1 cellular context compared by ENCODE assay signal in the genomic region with DNA sequence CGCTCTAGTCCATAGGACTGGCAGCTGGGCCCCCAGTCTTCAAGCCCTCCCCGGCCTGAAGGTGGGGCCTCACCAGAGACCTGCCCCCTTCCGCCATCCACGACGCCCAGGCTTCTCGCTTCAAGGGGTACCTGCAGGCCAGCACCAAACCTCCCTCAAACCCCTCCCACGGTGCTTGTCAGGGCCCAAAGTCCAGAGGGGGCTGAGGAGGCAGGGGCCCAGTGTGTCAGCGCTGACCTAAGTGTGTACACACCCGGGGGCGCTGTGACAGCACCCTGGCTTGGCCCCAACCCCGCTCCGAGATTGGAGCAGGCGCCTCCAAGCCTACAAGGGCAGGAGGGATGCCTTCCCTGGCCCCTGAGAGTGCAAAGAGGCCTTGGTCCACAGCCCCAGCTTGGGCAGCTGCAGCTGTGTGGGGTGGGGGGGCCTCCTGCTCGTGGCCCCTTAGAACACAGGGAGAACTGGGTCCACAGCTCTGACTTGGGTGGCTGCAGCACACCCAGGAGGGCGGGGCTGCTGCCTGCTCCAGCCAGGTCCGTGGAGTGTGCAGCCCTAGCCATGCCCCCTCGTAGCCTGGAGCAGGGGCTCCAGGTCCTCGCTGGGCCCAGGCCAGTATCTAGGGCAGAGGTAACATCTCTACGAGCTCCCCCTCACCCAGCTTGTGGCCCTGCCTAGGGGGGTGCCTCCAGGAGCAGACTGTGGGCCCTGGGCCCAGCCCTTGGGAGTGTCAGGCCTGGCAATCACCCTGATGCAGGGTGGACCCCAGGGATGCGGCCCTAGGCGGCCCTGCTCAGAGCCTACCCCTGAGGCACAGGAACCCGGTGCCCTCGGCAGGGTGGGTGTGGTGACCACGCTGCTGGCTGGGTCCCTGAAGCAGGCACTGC.
TF ChIP-seq lines count a peak whose summit lies in the region.

No MANE protein-coding gene starts in this region.

TF ChIP-seq in HepG2, 621 proteins besides CTCF, POLR2A, EP300 and RAD21 (continued from another document and continues in another):
- peak; percentile 80; the same call in 1 of the 2 replicates for TF ChIP-seq ZNF747 (CRISPR knock-in tag; IDR thresholded peaks at IDR 0.05; ENCODE audit: borderline replicate concordance)
- no peak; the same call in 1 of the 2 replicates for TF ChIP-seq SRY (CRISPR knock-in tag; IDR thresholded peaks at IDR 0.05)
- TF ChIP-seq ZBTB20 (CRISPR knock-in tag; IDR thresholded peaks at IDR 0.05; ENCODE audit: borderline replicate concordance, low read depth): no peak; the same call in 1 of the 2 replicates
- TF ChIP-seq TARDBP (CRISPR knock-in tag; IDR thresholded peaks at IDR 0.05): peak; percentile 92
- TF ChIP-seq ZNF282 (IDR thresholded peaks at IDR 0.05; ENCODE audit: partially characterized antibody): no peak
- no peak for TF ChIP-seq ZNF619 (CRISPR knock-in tag; IDR thresholded peaks at IDR 0.05)
- peak; percentile 44 for TF ChIP-seq STAG1 (CRISPR knock-in tag; IDR thresholded peaks at IDR 0.05)
- no peak for TF ChIP-seq DZIP1 (CRISPR knock-in tag; IDR thresholded peaks at IDR 0.05)
- no peak for TF ChIP-seq HOXA9 (CRISPR knock-in tag; IDR thresholded peaks at IDR 0.05; ENCODE audit: borderline replicate concordance)
- peak; percentile 85 for TF ChIP-seq GATAD2A (CRISPR knock-in tag; IDR thresholded peaks at IDR 0.05)
- TF ChIP-seq, protein P1, sequence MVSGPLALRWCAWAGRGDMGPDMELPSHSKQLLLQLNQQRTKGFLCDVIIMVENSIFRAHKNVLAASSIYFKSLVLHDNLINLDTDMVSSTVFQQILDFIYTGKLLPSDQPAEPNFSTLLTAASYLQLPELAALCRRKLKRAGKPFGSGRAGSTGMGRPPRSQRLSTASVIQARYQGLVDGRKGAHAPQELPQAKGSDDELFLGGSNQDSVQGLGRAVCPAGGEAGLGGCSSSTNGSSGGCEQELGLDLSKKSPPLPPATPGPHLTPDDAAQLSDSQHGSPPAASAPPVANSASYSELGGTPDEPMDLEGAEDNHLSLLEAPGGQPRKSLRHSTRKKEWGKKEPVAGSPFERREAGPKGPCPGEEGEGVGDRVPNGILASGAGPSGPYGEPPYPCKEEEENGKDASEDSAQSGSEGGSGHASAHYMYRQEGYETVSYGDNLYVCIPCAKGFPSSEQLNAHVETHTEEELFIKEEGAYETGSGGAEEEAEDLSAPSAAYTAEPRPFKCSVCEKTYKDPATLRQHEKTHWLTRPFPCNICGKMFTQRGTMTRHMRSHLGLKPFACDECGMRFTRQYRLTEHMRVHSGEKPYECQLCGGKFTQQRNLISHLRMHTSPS (CRISPR knock-in tag; IDR thresholded peaks at IDR 0.05; ENCODE audit: low read depth): peak; percentile 41; the same call in 1 of the 2 replicates
- no peak for TF ChIP-seq NR3C1 (CRISPR knock-in tag; IDR thresholded peaks at IDR 0.05)
- TF ChIP-seq ARNT2 (CRISPR knock-in tag; IDR thresholded peaks at IDR 0.05; ENCODE audit: low read depth): peak; percentile 39; the same call in 1 of the 2 replicates
- no peak for TF ChIP-seq ZBTB14 (CRISPR knock-in tag; IDR thresholded peaks at IDR 0.05)
- peak; percentile 59; the same call in 1 of the 2 replicates for TF ChIP-seq CCDC6 (CRISPR knock-in tag; IDR thresholded peaks at IDR 0.05)
- TF ChIP-seq TCF12 (IDR thresholded peaks at IDR 0.05): no peak
- TF ChIP-seq TCF12 (CRISPR knock-in tag; IDR thresholded peaks at IDR 0.05): no peak
- TF ChIP-seq NPAS2 (CRISPR knock-in tag; IDR thresholded peaks at IDR 0.05; ENCODE audit: borderline replicate concordance): no peak
- no peak for TF ChIP-seq NBN (conservative IDR thresholded peaks at IDR 0.05)
- no peak for TF ChIP-seq ZNF496 (CRISPR knock-in tag; IDR thresholded peaks at IDR 0.05; ENCODE audit: insufficient replicate concordance)
- TF ChIP-seq ZNF274 (CRISPR knock-in tag; IDR thresholded peaks at IDR 0.05): no peak
- TF ChIP-seq SP5 (CRISPR knock-in tag; IDR thresholded peaks at IDR 0.05; ENCODE audit: borderline replicate concordance, low read depth): peak; percentile 72; the same call in 1 of the 2 replicates
- TF ChIP-seq, protein P2, sequence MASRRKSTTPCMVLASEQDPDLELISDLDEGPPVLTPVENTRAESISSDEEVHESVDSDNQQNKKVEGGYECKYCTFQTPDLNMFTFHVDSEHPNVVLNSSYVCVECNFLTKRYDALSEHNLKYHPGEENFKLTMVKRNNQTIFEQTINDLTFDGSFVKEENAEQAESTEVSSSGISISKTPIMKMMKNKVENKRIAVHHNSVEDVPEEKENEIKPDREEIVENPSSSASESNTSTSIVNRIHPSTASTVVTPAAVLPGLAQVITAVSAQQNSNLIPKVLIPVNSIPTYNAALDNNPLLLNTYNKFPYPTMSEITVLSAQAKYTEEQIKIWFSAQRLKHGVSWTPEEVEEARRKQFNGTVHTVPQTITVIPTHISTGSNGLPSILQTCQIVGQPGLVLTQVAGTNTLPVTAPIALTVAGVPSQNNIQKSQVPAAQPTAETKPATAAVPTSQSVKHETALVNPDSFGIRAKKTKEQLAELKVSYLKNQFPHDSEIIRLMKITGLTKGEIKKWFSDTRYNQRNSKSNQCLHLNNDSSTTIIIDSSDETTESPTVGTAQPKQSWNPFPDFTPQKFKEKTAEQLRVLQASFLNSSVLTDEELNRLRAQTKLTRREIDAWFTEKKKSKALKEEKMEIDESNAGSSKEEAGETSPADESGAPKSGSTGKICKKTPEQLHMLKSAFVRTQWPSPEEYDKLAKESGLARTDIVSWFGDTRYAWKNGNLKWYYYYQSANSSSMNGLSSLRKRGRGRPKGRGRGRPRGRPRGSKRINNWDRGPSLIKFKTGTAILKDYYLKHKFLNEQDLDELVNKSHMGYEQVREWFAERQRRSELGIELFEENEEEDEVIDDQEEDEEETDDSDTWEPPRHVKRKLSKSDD (CRISPR knock-in tag; IDR thresholded peaks at IDR 0.05; ENCODE audit: low read depth): no peak
- TF ChIP-seq CSRNP1 (CRISPR knock-in tag; IDR thresholded peaks at IDR 0.05): peak; percentile 78; the same call in 1 of the 2 replicates
- TF ChIP-seq, protein P3, sequence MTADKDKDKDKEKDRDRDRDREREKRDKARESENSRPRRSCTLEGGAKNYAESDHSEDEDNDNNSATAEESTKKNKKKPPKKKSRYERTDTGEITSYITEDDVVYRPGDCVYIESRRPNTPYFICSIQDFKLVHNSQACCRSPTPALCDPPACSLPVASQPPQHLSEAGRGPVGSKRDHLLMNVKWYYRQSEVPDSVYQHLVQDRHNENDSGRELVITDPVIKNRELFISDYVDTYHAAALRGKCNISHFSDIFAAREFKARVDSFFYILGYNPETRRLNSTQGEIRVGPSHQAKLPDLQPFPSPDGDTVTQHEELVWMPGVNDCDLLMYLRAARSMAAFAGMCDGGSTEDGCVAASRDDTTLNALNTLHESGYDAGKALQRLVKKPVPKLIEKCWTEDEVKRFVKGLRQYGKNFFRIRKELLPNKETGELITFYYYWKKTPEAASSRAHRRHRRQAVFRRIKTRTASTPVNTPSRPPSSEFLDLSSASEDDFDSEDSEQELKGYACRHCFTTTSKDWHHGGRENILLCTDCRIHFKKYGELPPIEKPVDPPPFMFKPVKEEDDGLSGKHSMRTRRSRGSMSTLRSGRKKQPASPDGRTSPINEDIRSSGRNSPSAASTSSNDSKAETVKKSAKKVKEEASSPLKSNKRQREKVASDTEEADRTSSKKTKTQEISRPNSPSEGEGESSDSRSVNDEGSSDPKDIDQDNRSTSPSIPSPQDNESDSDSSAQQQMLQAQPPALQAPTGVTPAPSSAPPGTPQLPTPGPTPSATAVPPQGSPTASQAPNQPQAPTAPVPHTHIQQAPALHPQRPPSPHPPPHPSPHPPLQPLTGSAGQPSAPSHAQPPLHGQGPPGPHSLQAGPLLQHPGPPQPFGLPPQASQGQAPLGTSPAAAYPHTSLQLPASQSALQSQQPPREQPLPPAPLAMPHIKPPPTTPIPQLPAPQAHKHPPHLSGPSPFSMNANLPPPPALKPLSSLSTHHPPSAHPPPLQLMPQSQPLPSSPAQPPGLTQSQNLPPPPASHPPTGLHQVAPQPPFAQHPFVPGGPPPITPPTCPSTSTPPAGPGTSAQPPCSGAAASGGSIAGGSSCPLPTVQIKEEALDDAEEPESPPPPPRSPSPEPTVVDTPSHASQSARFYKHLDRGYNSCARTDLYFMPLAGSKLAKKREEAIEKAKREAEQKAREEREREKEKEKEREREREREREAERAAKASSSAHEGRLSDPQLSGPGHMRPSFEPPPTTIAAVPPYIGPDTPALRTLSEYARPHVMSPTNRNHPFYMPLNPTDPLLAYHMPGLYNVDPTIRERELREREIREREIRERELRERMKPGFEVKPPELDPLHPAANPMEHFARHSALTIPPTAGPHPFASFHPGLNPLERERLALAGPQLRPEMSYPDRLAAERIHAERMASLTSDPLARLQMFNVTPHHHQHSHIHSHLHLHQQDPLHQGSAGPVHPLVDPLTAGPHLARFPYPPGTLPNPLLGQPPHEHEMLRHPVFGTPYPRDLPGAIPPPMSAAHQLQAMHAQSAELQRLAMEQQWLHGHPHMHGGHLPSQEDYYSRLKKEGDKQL (CRISPR knock-in tag; IDR thresholded peaks at IDR 0.05; ENCODE audit: low read depth): peak; percentile 29
- peak; percentile 64; the same call in 1 of the 2 replicates for TF ChIP-seq PPARG (CRISPR knock-in tag; conservative IDR thresholded peaks at IDR 0.05)
- peak; percentile 57; the same call in 1 of the 2 replicates for TF ChIP-seq TGIF2 (CRISPR knock-in tag; IDR thresholded peaks at IDR 0.05)
- TF ChIP-seq, protein P4, sequence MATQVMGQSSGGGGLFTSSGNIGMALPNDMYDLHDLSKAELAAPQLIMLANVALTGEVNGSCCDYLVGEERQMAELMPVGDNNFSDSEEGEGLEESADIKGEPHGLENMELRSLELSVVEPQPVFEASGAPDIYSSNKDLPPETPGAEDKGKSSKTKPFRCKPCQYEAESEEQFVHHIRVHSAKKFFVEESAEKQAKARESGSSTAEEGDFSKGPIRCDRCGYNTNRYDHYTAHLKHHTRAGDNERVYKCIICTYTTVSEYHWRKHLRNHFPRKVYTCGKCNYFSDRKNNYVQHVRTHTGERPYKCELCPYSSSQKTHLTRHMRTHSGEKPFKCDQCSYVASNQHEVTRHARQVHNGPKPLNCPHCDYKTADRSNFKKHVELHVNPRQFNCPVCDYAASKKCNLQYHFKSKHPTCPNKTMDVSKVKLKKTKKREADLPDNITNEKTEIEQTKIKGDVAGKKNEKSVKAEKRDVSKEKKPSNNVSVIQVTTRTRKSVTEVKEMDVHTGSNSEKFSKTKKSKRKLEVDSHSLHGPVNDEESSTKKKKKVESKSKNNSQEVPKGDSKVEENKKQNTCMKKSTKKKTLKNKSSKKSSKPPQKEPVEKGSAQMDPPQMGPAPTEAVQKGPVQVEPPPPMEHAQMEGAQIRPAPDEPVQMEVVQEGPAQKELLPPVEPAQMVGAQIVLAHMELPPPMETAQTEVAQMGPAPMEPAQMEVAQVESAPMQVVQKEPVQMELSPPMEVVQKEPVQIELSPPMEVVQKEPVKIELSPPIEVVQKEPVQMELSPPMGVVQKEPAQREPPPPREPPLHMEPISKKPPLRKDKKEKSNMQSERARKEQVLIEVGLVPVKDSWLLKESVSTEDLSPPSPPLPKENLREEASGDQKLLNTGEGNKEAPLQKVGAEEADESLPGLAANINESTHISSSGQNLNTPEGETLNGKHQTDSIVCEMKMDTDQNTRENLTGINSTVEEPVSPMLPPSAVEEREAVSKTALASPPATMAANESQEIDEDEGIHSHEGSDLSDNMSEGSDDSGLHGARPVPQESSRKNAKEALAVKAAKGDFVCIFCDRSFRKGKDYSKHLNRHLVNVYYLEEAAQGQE (IDR thresholded peaks at IDR 0.05; ENCODE audit: borderline replicate concordance in 1 of 2, low read depth in 1 of 2, low read length in 2 of 2): peak in 1 of 2 experiments; percentile 60; a peak in 1 of 4 replicates
- peak; percentile 91 for TF ChIP-seq HDAC1 (CRISPR knock-in tag; IDR thresholded peaks at IDR 0.05)
- no peak for TF ChIP-seq FIP1L1 (IDR thresholded peaks at IDR 0.05; ENCODE audit: borderline replicate concordance, insufficient read depth, low read depth, low read length)
- TF ChIP-seq TFDP2 (CRISPR knock-in tag; IDR thresholded peaks at IDR 0.05): no peak; the same call in none of the 2 replicates
- no peak for TF ChIP-seq ZNF3 (CRISPR knock-in tag; IDR thresholded peaks at IDR 0.05)
